14 cellular contexts compared by ENCODE assay signal in genomic region chr16:85601730-85602401, GRCh38. TPM values are rescaled to one million over a fixed set of nuclear protein-coding genes. Genes with fewer than 3 reads are reported as not detected.
DNase-seq lines count a peak whose midpoint lies in the region; ATAC-seq and TF ChIP-seq lines count a peak whose summit lies in the region.
"Had no signal": no experiment of that assay in that cellular context is flagged by ENCODE, and none has a peak within 500 bp of the region (broad histone marks: within the 10 kb centered on the region; RNA-seq: fewer than 3 reads in every experiment).

No MANE protein-coding gene starts in this region.

- no peaks in the 10 kb centered on the region for H3K9me3 ChIP-seq in stomach
- H3K9me3 ChIP-seq: esophagus muscularis mucosa had no signal

- peak overlapping the region; percentile 9 to 58 (median 52) for H3K27ac ChIP-seq in stomach
- H3K27ac ChIP-seq: brain microvascular endothelial cell, VCaP had no signal

- H3K36me3 ChIP-seq in H7 (replicated peaks; ENCODE audit: control insufficient read depth, insufficient read depth, low read length): no peaks in the 10 kb centered on the region
- no peaks in the 10 kb centered on the region for H3K36me3 ChIP-seq in stomach
- H3K36me3 ChIP-seq: brain microvascular endothelial cell, esophagus muscularis mucosa had no signal

- WGBS in stomach, 5 donors: 59 to 80% (median 66%) methylated on average over 24 to 30 of the region's 30 CpGs

- H3K4me3 ChIP-seq in H7 (ENCODE audit: insufficient read depth, low read depth, low read length): no peak overlapping the region
- H3K4me3 ChIP-seq in stomach: no peak overlapping the region
- H3K4me3 ChIP-seq: esophagus muscularis mucosa had no signal

- H3K27me3 ChIP-seq in H7 (ENCODE audit: control insufficient read depth, insufficient read depth, low read length) (no peaks in the 10 kb centered on the region), stomach (no peaks in the 10 kb centered on the region)
- H3K27me3 ChIP-seq: brain microvascular endothelial cell, esophagus muscularis mucosa had no signal

- no peak for TF ChIP-seq EP300 in stomach (IDR thresholded peaks at IDR 0.05)

- DNase-seq in H7 (peak; percentile 80), amniotic epithelial cell (ENCODE audit: low read depth) (peak; percentile 50), left lobe of liver (ENCODE audit: low spot score) (no peak), stomach (peak; percentile 48), AML-193 (lab: John Stamatoyannopoulos, UW) (no peak), NCI-H526 treated with DMSO at 0.1 percent for 48 hours (lab: John Stamatoyannopoulos, UW) (no peak)
- no peak for DNase-seq in activated CD4-positive, alpha-beta T cell treated with anti-CD3 and anti-CD28 coated beads for 1 hour
- DNase-seq: brain microvascular endothelial cell; immature natural killer cell; NCI-H345; stimulated activated CD4-positive, alpha-beta T cell treated with anti-CD3 and anti-CD28 coated beads, Interleukin-1b, Interleukin-23, amount 100 ng/mL, for 48 hours; stimulated activated naive B cell treated with anti-CD40 and anti-IgM and Interleukin-4, amounts not matched to agents 10 μg/mL and 1 μg/mL and 100 μg/mL, for 72 hours had no signal

- TF ChIP-seq CTCF in stomach (IDR thresholded peaks at IDR 0.05): no peak

- intact Hi-C loops in stomach (cut with DNase I; ENCODE audit: low total_unique reads): no loop called here

- peak; percentile 20 for ATAC-seq in left lobe of liver

- no peak for TF ChIP-seq POLR2A in stomach (IDR thresholded peaks at IDR 0.05)

- peaks cover 31 to 60% (median 49%) of the 10 kb centered on the region in 4 donors for H3K4me1 ChIP-seq in stomach

RNA-seq across cellular contexts. Expression of gene GSE1, which starts 11.3 kb away (rescaled TPM):
- 52.5 and 73.6 TPM in 2 replicates for total RNA-seq in H7 (2014; rRNA removed; shearing (Covaris generic))
- total RNA-seq in left lobe of liver (38.3 TPM), stomach (100 to 1,000 TPM in 4 of 5 donors, 10 to 100 TPM in 1; 58.2 to 294 (median 141) TPM)
- polyA plus RNA-seq in stomach: 10 to 100 TPM; 11.8 to 21.1 (median 12.9) TPM

Comparison
In these comparisons a context has a peak if more than half of its experiments do, and no peak if none do; other contexts are left out.
1. DNase-seq: peak in H7 (single experiment), amniotic epithelial cell (single experiment) and stomach (single experiment); none in left lobe of liver (single experiment), activated CD4-positive, alpha-beta T cell treated with anti-CD3 and anti-CD28 coated beads for 1 hour (single experiment), AML-193 (0 of 2) and NCI-H526 treated with DMSO at 0.1 percent for 48 hours (single experiment).